ENCODE assay signal across 21 cellular contexts in genomic region chr2:240512109-240512485, GRCh38.
"Had no signal": no experiment of that assay in that cellular context is flagged by ENCODE, and none has a peak within 500 bp of the region (broad histone marks: within the 10 kb centered on the region; RNA-seq: fewer than 3 reads in every experiment).

No MANE protein-coding gene starts in this region.

- H3K4me3 Mint-ChIP-seq: activated B cell treated with CpG ODN at 0.5 μM for 24 hours; activated CD4-positive, alpha-beta T cell treated with anti-CD3 and anti-CD28 coated beads for 36 hours; activated naive CD8-positive, alpha-beta T cell treated with anti-CD3 and anti-CD28 coated beads, Interleukin-2, amount 50 U/mL, for 24 hours; activated T-cell treated with anti-CD3 and anti-CD28 coated beads, Interleukin-2, amount 50 U/mL, for 4 hours; immature natural killer cell; nephron progenitor cell; T-helper 17 cell had no signal

- ATAC-seq: activated CD4-positive, alpha-beta T cell treated with anti-CD3 and anti-CD28 coated beads for 36 hours; activated naive CD8-positive, alpha-beta T cell treated with anti-CD3 and anti-CD28 coated beads, Interleukin-2, amount 50 U/mL, for 24 hours; activated T-cell treated with anti-CD3 and anti-CD28 coated beads, Interleukin-2, amount 50 U/mL, for 4 hours; left ventricle myocardium superior; stimulated activated naive CD8-positive, alpha-beta T cell treated with anti-CD3 and anti-CD28 coated beads, Interleukin-15, Interleukin-2, amounts not matched to agents 100 U/mL and 50 U/mL, for 24 hours; T-helper 17 cell had no signal

- H3K27me3 ChIP-seq: spleen had no signal

- H3K9me3 ChIP-seq: spleen had no signal

- H3K27ac Mint-ChIP-seq: activated B cell treated with CpG ODN at 0.5 μM for 24 hours; activated CD4-positive, alpha-beta T cell treated with anti-CD3 and anti-CD28 coated beads for 36 hours; activated naive CD8-positive, alpha-beta T cell treated with anti-CD3 and anti-CD28 coated beads, Interleukin-2, amount 50 U/mL, for 24 hours; immature natural killer cell; nephron progenitor cell; progenitor cell of endocrine pancreas; T-helper 17 cell had no signal

- H3K27me3 Mint-ChIP-seq: activated B cell treated with CpG ODN at 0.5 μM for 24 hours; activated CD4-positive, alpha-beta T cell treated with anti-CD3 and anti-CD28 coated beads for 36 hours; activated naive CD8-positive, alpha-beta T cell treated with anti-CD3 and anti-CD28 coated beads, Interleukin-2, amount 50 U/mL, for 24 hours; progenitor cell of endocrine pancreas; T-helper 17 cell had no signal

- H3K4me3 ChIP-seq: SK-N-MC, spleen had no signal

- H3K27ac ChIP-seq: SK-N-MC, spleen had no signal

- H3K9me3 Mint-ChIP-seq: activated B cell treated with CpG ODN at 0.5 μM for 24 hours; activated naive CD8-positive, alpha-beta T cell treated with anti-CD3 and anti-CD28 coated beads, Interleukin-2, amount 50 U/mL, for 24 hours; activated T-cell treated with anti-CD3 and anti-CD28 coated beads, Interleukin-2, amount 50 U/mL, for 4 hours; immature natural killer cell; nephron progenitor cell had no signal

- DNase-seq: activated B cell treated with CpG ODN at 0.5 μM for 24 hours; activated CD4-positive, alpha-beta T cell treated with anti-CD3 and anti-CD28 coated beads for 36 hours; activated CD4-positive, alpha-beta T cell treated with anti-CD3 and anti-CD28 coated beads, Interleukin-2, amount 50 U/mL, for 48 hours; activated gamma-delta T cell; activated naive CD4-positive, alpha-beta T cell treated with anti-CD3 and anti-CD28 coated beads, Interleukin-2, amount 50 U/mL, for 16 hours; activated naive CD8-positive, alpha-beta T cell treated with anti-CD3 and anti-CD28 coated beads, Interleukin-2, amount 50 U/mL, for 24 hours; activated T-cell treated with anti-CD3 and anti-CD28 coated beads, Interleukin-2, amount 50 U/mL, for 4 hours; cerebellar nuclear complex; cortex of kidney; immature natural killer cell; kidney glomerular epithelial cell; left ventricle myocardium superior; nephron progenitor cell; retina; spleen; stimulated activated CD4-positive, alpha-beta T cell treated with anti-CD3 and anti-CD28 coated beads, Interleukin-4, amount 100 ng/mL, for 1 hour; stimulated activated naive CD8-positive, alpha-beta T cell treated with anti-CD3 and anti-CD28 coated beads, Interleukin-15, Interleukin-2, amounts not matched to agents 100 U/mL and 50 U/mL, for 24 hours; SW 1271; T-helper 17 cell had no signal
